6 cellular contexts compared by ENCODE assay signal in the genomic region with DNA sequence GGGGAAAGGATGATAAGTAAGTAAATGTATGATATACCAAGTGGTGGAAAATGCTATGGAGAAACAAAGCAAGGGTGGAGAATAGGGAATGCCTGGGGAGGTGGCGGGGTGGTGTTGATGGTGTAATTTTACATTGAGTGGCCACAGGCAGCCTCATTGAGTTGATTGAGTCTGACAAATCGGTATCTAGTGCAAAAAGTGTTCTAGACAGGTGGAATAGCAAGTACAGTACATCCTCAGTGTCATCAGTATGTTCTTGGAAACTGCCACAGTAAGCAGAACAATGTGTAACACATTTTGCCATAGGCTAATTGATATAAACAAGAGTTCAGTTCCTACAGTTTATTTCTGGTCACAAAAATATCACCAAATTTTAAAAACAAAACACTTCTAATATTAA.
"Had no signal": no experiment of that assay in that cellular context is flagged by ENCODE, and none has a peak within 500 bp of the region (broad histone marks: within the 10 kb centered on the region; RNA-seq: fewer than 3 reads in every experiment).

No MANE protein-coding gene starts in this region.

- H3K27me3 ChIP-seq: ascending aorta, heart right ventricle, tibial artery had no signal

- H3K27ac ChIP-seq: ascending aorta, coronary artery, parathyroid adenoma, tibial artery had no signal

- H3K4me1 ChIP-seq: ascending aorta had no signal

- DNase-seq: activated CD8-positive, alpha-beta memory T cell treated with anti-CD3 and anti-CD28 coated beads, Interleukin-2, amount 50 U/mL, for 48 hours; tibial artery had no signal

- H3K4me3 ChIP-seq: ascending aorta, coronary artery, heart right ventricle, tibial artery had no signal

- H3K9me3 ChIP-seq: ascending aorta, heart right ventricle, tibial artery had no signal
